In the genomic region with DNA sequence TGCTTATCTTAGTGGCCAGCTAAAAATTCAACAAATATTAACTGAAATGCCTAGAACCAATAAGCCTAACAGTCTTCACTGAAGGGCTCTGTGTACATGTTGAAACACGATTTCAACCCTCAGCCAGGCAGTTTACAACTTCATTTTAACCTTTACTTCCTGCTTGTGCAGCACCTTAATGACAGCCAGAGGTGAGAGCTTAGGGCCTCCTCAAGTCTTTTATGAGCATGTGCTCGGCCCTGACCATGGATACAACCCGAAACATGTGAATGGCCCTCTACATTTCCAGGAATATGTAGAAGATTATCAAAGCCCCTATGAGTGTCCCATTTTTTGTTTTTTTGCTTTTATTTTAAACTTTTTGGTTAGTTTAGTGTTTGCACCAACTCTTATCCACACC, we compare ENCODE assay signal across 28 cellular contexts.
A peak's percentile ranks its signal among the peaks of the same experiment; 100 is the strongest.
DNase-seq lines count a peak whose midpoint lies in the region; ATAC-seq and TF ChIP-seq lines count a peak whose summit lies in the region.
"Had no signal": no experiment of that assay in that cellular context is flagged by ENCODE, and none has a peak within 500 bp of the region (broad histone marks: within the 10 kb centered on the region; RNA-seq: fewer than 3 reads in every experiment).

No MANE protein-coding gene starts in this region.

- BruUV-seq in mammary epithelial cell (replicated peaks; lab: Mats Ljungman, UMichigan) = no TSS peak

- peaks cover 10% of the 10 kb centered on the region for H3F3A ChIP-seq in Loucy (ENCODE audit: low read depth)

- H3K9me3 Mint-ChIP-seq in activated naive CD4-positive, alpha-beta T cell treated with anti-CD3 and anti-CD28 coated beads, Interleukin-2, amount 50 U/mL, for 24 hours = no peaks in the 10 kb centered on the region
- peaks cover 0 to 7% (median 0%) of the 10 kb centered on the region in 9 donors for H3K9me3 Mint-ChIP-seq in naive thymus-derived CD8-positive, alpha-beta T cell
- H3K9me3 Mint-ChIP-seq: stimulated activated effector memory CD8-positive, alpha-beta T cell treated with anti-CD3 and anti-CD28 coated beads, Interleukin-12 subunit alpha, Interleukin-12 subunit beta, amount 100 ng/mL, for 72 hours had no signal

- dilution Hi-C loops in mammary epithelial cell (cut with HindIII; ENCODE audit: low sequenced_read_pairs) = no loop called here

- CTCF ChIA-PET in mammary epithelial cell (lab: Charles Lee; ENCODE audit: low non-redundant PET) = no interaction called here

- intact Hi-C loops in mammary epithelial cell (cut with micrococcal nuclease) = no loop called here

- no peak for TF ChIP-seq CTCF in Loucy (conservative IDR thresholded peaks at IDR 0.05; ENCODE audit: low read length)
- no peak for TF ChIP-seq CTCF in mammary epithelial cell (conservative IDR thresholded peaks at IDR 0.05 in 1 of 2, IDR thresholded peaks at IDR 0.05 in 1 of 2; ENCODE audit: extremely low read depth in 1 of 2, insufficient read depth in 1 of 2, low read depth in 1 of 2, low read length in 2 of 2)

- H2AFZ ChIP-seq in Loucy (ENCODE audit: low read length) = 0 out of 2 replicates have a peak overlapping the region, but pooled peaks have one; percentile 20
- H2AFZ ChIP-seq in mammary epithelial cell (ENCODE audit: low read depth, low read length) = no peak overlapping the region

- H3K79me2 ChIP-seq in Loucy (ENCODE audit: insufficient read depth, low read length) = no peaks in the 10 kb centered on the region
- H3K79me2 ChIP-seq in mammary epithelial cell (ENCODE audit: insufficient read depth, low read length) = no peaks in the 10 kb centered on the region

- peak in 1 of 2 donors; percentile 61 for ATAC-seq in naive thymus-derived CD8-positive, alpha-beta T cell
- no peak for ATAC-seq in GM19463 (IDR thresholded peaks at IDR 0.05; ENCODE audit: unreplicated experiment)
- no peak for ATAC-seq in GM18520 (IDR thresholded peaks at IDR 0.05; ENCODE audit: unreplicated experiment)
- ATAC-seq: PC-3; right lobe of liver; stimulated activated effector memory CD8-positive, alpha-beta T cell treated with anti-CD3 and anti-CD28 coated beads, Interleukin-12 subunit alpha, Interleukin-12 subunit beta, amount 100 ng/mL, for 72 hours; WTC11 had no signal

- peaks cover 5% of the 10 kb centered on the region; the same call in 1 of the 2 replicates for H3K9me3 ChIP-seq in Loucy (ENCODE audit: insufficient read depth, low read depth, low read length)
- no peaks in the 10 kb centered on the region for H3K9me3 ChIP-seq in mammary epithelial cell (replicated peaks; ENCODE audit: insufficient read depth, low read length)
- H3K9me3 ChIP-seq: BE2C, right lobe of liver, suprapubic skin had no signal

- no peaks in the 10 kb centered on the region; the same call in 1 of the 2 replicates for H3K36me3 ChIP-seq in Loucy (ENCODE audit: insufficient read depth, low read length)
- no peaks in the 10 kb centered on the region for H3K36me3 ChIP-seq in mammary epithelial cell (ENCODE audit: insufficient read depth, low read length)
- H3K36me3 ChIP-seq: BE2C, right lobe of liver, suprapubic skin had no signal

- no peaks in the 10 kb centered on the region for H3K9me2 ChIP-seq in Loucy (replicated peaks; ENCODE audit: low read depth, low read length)

- H3K36me3 Mint-ChIP-seq in activated naive CD4-positive, alpha-beta T cell treated with anti-CD3 and anti-CD28 coated beads, Interleukin-2, amount 50 U/mL, for 24 hours = no peaks in the 10 kb centered on the region
- peaks cover 0 to 4% (median 0%) of the 10 kb centered on the region in 3 donors for H3K36me3 Mint-ChIP-seq in naive thymus-derived CD8-positive, alpha-beta T cell

- H3K4me3 ChIP-seq in Loucy (ENCODE audit: low read length, poor library complexity, severe bottlenecking) (no peak overlapping the region), mammary epithelial cell (replicated peaks in 1 of 3; ENCODE audit: insufficient read depth in 1 of 3, low read depth in 2 of 3, low read length in 3 of 3) (no peak overlapping the region)
- H3K4me3 ChIP-seq: right lobe of liver, suprapubic skin had no signal

- DNase-seq in activated naive CD4-positive, alpha-beta T cell (lab: John Stamatoyannopoulos, UW) = no peak
- peak; percentile 26 for DNase-seq in mammary epithelial cell
- DNase-seq in naive thymus-derived CD8-positive, alpha-beta T cell = peak in 1 of 10 donors; percentile 13
- no peak for DNase-seq in activated CD4-positive, alpha-beta T cell treated with anti-CD3 and anti-CD28 coated beads for 4 hours
- DNase-seq: ACHN; activated CD8-positive, alpha-beta memory T cell treated with anti-CD3 and anti-CD28 coated beads, Interleukin-2, amount 50 U/mL, for 4 hours; BE2C; DMS79 treated with DMSO at 0.1 percent for 48 hours; glutamatergic neuron; islet precursor cell; KBM-7; NCI-H1417 treated with DMSO at 0.1 percent for 48 hours; NCI-H2081; NCI-H446 treated with DMSO at 0.1 percent for 48 hours; PC-3; right lobe of liver; SHP77; stimulated activated CD4-positive, alpha-beta T cell treated with anti-CD3 and anti-CD28 coated beads, Interleukin-12 subunit alpha, Interleukin-12 subunit beta, amount 100 ng/mL, for 4 hours; stimulated activated CD4-positive, alpha-beta T cell treated with anti-CD3 and anti-CD28 coated beads, Interleukin-4, amount 100 ng/mL, for 1 hour; T1000 had no signal

- peak overlapping the region; percentile 51 for H3K27ac Mint-ChIP-seq in activated naive CD4-positive, alpha-beta T cell treated with anti-CD3 and anti-CD28 coated beads, Interleukin-2, amount 50 U/mL, for 24 hours
- peak overlapping the region in 6 of 10 donors; percentile 29 to 73 (median 64) for H3K27ac Mint-ChIP-seq in naive thymus-derived CD8-positive, alpha-beta T cell
- H3K27ac Mint-ChIP-seq: activated T-helper 2 cell treated with anti-CD3 and anti-CD28 coated beads, Interferon-gamma antibody, Interleukin-2, Interleukin-4, amounts not matched to agents 10 μg/mL and 5 μg/mL and 100 μg/mL, durations not matched to agents 14 hours and 24 hours and 36 hours; stimulated activated effector memory CD8-positive, alpha-beta T cell treated with anti-CD3 and anti-CD28 coated beads, Interleukin-12 subunit alpha, Interleukin-12 subunit beta, amount 100 ng/mL, for 72 hours; WTC11 had no signal

- peak overlapping the region; percentile 7 for H3K27ac ChIP-seq in mammary epithelial cell (ENCODE audit: insufficient read depth, low read depth, low read length)
- H3K27ac ChIP-seq: right lobe of liver, suprapubic skin had no signal

- no peaks in the 10 kb centered on the region for H3K27me3 ChIP-seq in Loucy (ENCODE audit: insufficient read depth, low read length, poor library complexity, severe bottlenecking)
- H3K27me3 ChIP-seq in mammary epithelial cell (ENCODE audit: insufficient read depth, low read length) = no peaks in the 10 kb centered on the region
- H3K27me3 ChIP-seq: BE2C, right lobe of liver, suprapubic skin had no signal

- H3K4me1 Mint-ChIP-seq in activated naive CD4-positive, alpha-beta T cell treated with anti-CD3 and anti-CD28 coated beads, Interleukin-2, amount 50 U/mL, for 24 hours = peaks cover 54% of the 10 kb centered on the region
- H3K4me1 Mint-ChIP-seq in naive thymus-derived CD8-positive, alpha-beta T cell = peaks cover 17 to 52% (median 37%) of the 10 kb centered on the region in 4 donors
- H3K4me1 Mint-ChIP-seq: WTC11 had no signal

- H4K20me1 ChIP-seq in Loucy (ENCODE audit: insufficient read depth, low read length, poor library complexity, severe bottlenecking) = no peaks in the 10 kb centered on the region
- no peaks in the 10 kb centered on the region for H4K20me1 ChIP-seq in mammary epithelial cell (ENCODE audit: insufficient read depth, low read length)

- in situ Hi-C loops in mammary epithelial cell (cut with MboI; ENCODE audit: low sequenced_read_pairs in 2 of 2) = no loop called here

- H3K9ac ChIP-seq in Loucy (ENCODE audit: low read depth, low read length, poor library complexity, severe bottlenecking) = peak overlapping the region; percentile 63
- no peak overlapping the region for H3K9ac ChIP-seq in mammary epithelial cell (ENCODE audit: insufficient read depth, low read length)

- H3K4me1 ChIP-seq in Loucy (ENCODE audit: insufficient read depth, low read length, poor library complexity, severe bottlenecking) = peaks cover 49% of the 10 kb centered on the region
- peaks cover 18% of the 10 kb centered on the region for H3K4me1 ChIP-seq in mammary epithelial cell (ENCODE audit: insufficient read depth, low read length)
- H3K4me1 ChIP-seq: BE2C, right lobe of liver, suprapubic skin had no signal

- no peaks in the 10 kb centered on the region for H3K27me3 Mint-ChIP-seq in activated naive CD4-positive, alpha-beta T cell treated with anti-CD3 and anti-CD28 coated beads, Interleukin-2, amount 50 U/mL, for 24 hours
- H3K27me3 Mint-ChIP-seq in naive thymus-derived CD8-positive, alpha-beta T cell = no peaks in the 10 kb centered on the region

- POLR2A ChIA-PET in naive thymus-derived CD8-positive, alpha-beta T cell (lab: Charles Lee) = interaction anchor here (0.6 kb wide), 1 partner anchor 87 kb away, joined by 3 read pairs; no protein-coding TSS in a partner anchor

- H3K4me2 ChIP-seq in Loucy (ENCODE audit: low read depth, low read length, poor library complexity, severe bottlenecking) (no peak overlapping the region), mammary epithelial cell (ENCODE audit: insufficient read depth, low read depth, low read length) (no peak overlapping the region)

- WGBS in mammary epithelial cell (ENCODE audit: low coverage, missing lambda C conversion rate) = 36% methylated on average over 2 of the region's 3 CpGs

- H3K4me3 Mint-ChIP-seq in activated naive CD4-positive, alpha-beta T cell treated with anti-CD3 and anti-CD28 coated beads, Interleukin-2, amount 50 U/mL, for 24 hours = no peak overlapping the region
- peak overlapping the region in 5 of 10 donors; percentile 6 to 60 (median 22) for H3K4me3 Mint-ChIP-seq in naive thymus-derived CD8-positive, alpha-beta T cell
- H3K4me3 Mint-ChIP-seq: stimulated activated effector memory CD8-positive, alpha-beta T cell treated with anti-CD3 and anti-CD28 coated beads, Interleukin-12 subunit alpha, Interleukin-12 subunit beta, amount 100 ng/mL, for 72 hours; WTC11 had no signal
